Comparison of ENCODE assay signal across 21 cellular contexts in the genomic region with DNA sequence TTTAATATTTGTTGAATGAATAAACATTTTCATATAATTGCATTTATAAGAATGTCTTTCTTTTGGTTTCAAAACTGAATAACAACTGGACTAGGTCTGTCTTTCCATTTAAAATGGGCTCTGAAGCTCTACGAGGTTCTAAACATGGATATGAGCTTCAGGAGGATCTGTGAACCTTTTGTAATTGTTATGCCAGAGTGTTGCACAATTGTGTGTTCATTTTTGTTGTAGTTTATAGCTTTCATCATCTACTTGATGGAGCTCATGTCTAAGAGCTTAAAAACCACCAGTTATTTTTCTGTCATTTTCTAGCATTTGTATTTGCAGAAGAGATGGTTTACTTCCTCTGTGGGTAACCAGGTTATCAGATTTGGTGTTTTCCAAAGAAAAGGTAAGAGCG.
"Had no signal": no experiment of that assay in that cellular context is flagged by ENCODE, and none has a peak within 500 bp of the region (broad histone marks: within the 10 kb centered on the region; RNA-seq: fewer than 3 reads in every experiment).

No MANE protein-coding gene starts in this region.

- H3K27ac ChIP-seq: KMS-11, SJCRH30 had no signal

- H3K9ac ChIP-seq: KMS-11, SK-N-SH had no signal

- H3K36me3 ChIP-seq: MG63, SJCRH30 had no signal

- H3K9me3 ChIP-seq: MG63, SJCRH30, SK-N-SH had no signal

- H3K4me3 ChIP-seq: MG63, SJCRH30 had no signal

- DNase-seq: activated CD4-positive, alpha-beta T cell treated with anti-CD3 and anti-CD28 coated beads for 4 hours; activated CD8-positive, alpha-beta memory T cell treated with anti-CD3 and anti-CD28 coated beads, Interleukin-2, amount 50 U/mL, for 4 hours; activated CD8-positive, alpha-beta T cell treated with anti-CD3 and anti-CD28 coated beads for 36 hours; activated gamma-delta T cell treated with Interleukin-2 at 50 U/mL for 16 hours; activated naive CD4-positive, alpha-beta T cell treated with anti-CD3 and anti-CD28 coated beads, Interleukin-2, amount 10 ng/mL, durations not matched to agents 7 days and 5 days; activated naive CD8-positive, alpha-beta T cell treated with anti-CD3 and anti-CD28 coated beads for 36 hours; activated T-cell treated with anti-CD3 and anti-CD28 coated beads, Interleukin-2, amount 50 U/mL, for 72 hours; anterior cingulate cortex; cerebellar nuclear complex; MG63; NCI-H1092; NCI-H1417; NCI-H1930; NCI-H345; NCI-H510A; NCI-H526 treated with DMSO at 0.1 percent for 48 hours; NCI-H82; SJCRH30; SK-N-SH; T-helper 1 cell had no signal

- H3K27me3 ChIP-seq: MG63, SJCRH30 had no signal

- H3K4me2 ChIP-seq: KMS-11, SK-N-SH had no signal
